In genomic region chr9:33473216-33473615, GRCh38 we compare ENCODE assay signal across 7 cellular contexts. TPM values are rescaled to one million over a fixed set of nuclear protein-coding genes. Genes with fewer than 3 reads are reported as not detected.
DNase-seq lines count a peak whose midpoint lies in the region; ATAC-seq lines count a peak whose summit lies in the region.

No MANE protein-coding gene starts in this region.

- peak; percentile 1 for ATAC-seq in HG03354 (IDR thresholded peaks at IDR 0.05; ENCODE audit: poor library complexity, severe bottlenecking, unreplicated experiment)
- no peak for ATAC-seq in activated naive CD4-positive, alpha-beta T cell treated with anti-CD3 and anti-CD28 coated beads, Interleukin-2, amount 50 U/mL, for 72 hours
- ATAC-seq in GM19351 (IDR thresholded peaks at IDR 0.05; ENCODE audit: unreplicated experiment) = no peak

- peak overlapping the region; percentile 90 to 98 for H3K27ac Mint-ChIP-seq in activated naive CD4-positive, alpha-beta T cell treated with anti-CD3 and anti-CD28 coated beads, Interleukin-2, amount 50 U/mL, for 72 hours

- DNase-seq in activated naive CD4-positive, alpha-beta T cell treated with anti-CD3 and anti-CD28 coated beads, Interleukin-2, amount 50 U/mL, for 72 hours (ENCODE audit: low spot score in 2 of 2) = peak in 1 of 2 donors; percentile 20
- DNase-seq in effector CD8-positive, alpha-beta T cell (lab: John Stamatoyannopoulos, UW) = no peak
- DNase-seq in NCI-H226 = no peak

- H3K27ac ChIP-seq in iPS-20b (ENCODE audit: low read length) (no peak overlapping the region), subcutaneous abdominal adipose tissue (ENCODE audit: low read depth, low read length) (peak overlapping the region; percentile 67)

- H3K27me3 ChIP-seq in iPS-20b (ENCODE audit: insufficient read depth, low read length) (no peaks in the 10 kb centered on the region), subcutaneous abdominal adipose tissue (ENCODE audit: control insufficient read depth in 5 of 5, insufficient read depth in 4 of 5, low read length in 5 of 5) (no peaks in the 10 kb centered on the region)

- H3K4me3 ChIP-seq in iPS-20b (ENCODE audit: low read length) = peak overlapping the region; percentile 95
- H3K4me3 ChIP-seq in subcutaneous abdominal adipose tissue (ENCODE audit: low read depth in 1 of 5, low read length in 5 of 5) = peak overlapping the region; percentile 86 to 98 (median 96)

- peaks cover 11 to 21% of the 10 kb centered on the region in 2 donors for H3K36me3 Mint-ChIP-seq in activated naive CD4-positive, alpha-beta T cell treated with anti-CD3 and anti-CD28 coated beads, Interleukin-2, amount 50 U/mL, for 72 hours

- H3K36me3 ChIP-seq in iPS-20b (ENCODE audit: insufficient read depth, low read depth, low read length) = peaks cover 42% of the 10 kb centered on the region
- peaks cover 5 to 38% (median 32%) of the 10 kb centered on the region in 5 donors for H3K36me3 ChIP-seq in subcutaneous abdominal adipose tissue (ENCODE audit: control insufficient read depth in 5 of 5, insufficient read depth in 5 of 5, low read length in 5 of 5)

- H3K4me1 ChIP-seq in iPS-20b (ENCODE audit: insufficient read depth, low read length) (peaks cover 2% of the 10 kb centered on the region; the same call in 1 of the 2 replicates), subcutaneous abdominal adipose tissue (ENCODE audit: control insufficient read depth in 5 of 5, insufficient read depth in 5 of 5, low read length in 5 of 5) (peaks cover 4 to 26% (median 23%) of the 10 kb centered on the region in 5 donors)

- H3K9ac ChIP-seq in iPS-20b (ENCODE audit: low read depth, low read length) = peak overlapping the region; percentile 92
- peak overlapping the region; percentile 71 to 94 (median 92) for H3K9ac ChIP-seq in subcutaneous abdominal adipose tissue (ENCODE audit: low read length in 5 of 5)

- H3K9me3 ChIP-seq in iPS-20b (ENCODE audit: insufficient read depth, low read depth, low read length) = no peaks in the 10 kb centered on the region
- no peaks in the 10 kb centered on the region for H3K9me3 ChIP-seq in subcutaneous abdominal adipose tissue (ENCODE audit: control insufficient read depth in 5 of 5, low read length in 5 of 5)

- no peaks in the 10 kb centered on the region for H3K9me3 Mint-ChIP-seq in activated naive CD4-positive, alpha-beta T cell treated with anti-CD3 and anti-CD28 coated beads, Interleukin-2, amount 50 U/mL, for 72 hours

RNA-seq across cellular contexts. Expression of gene NOL6, which starts 0.5 kb away (rescaled TPM):
- 10 to 100 TPM; 34.2 to 40.2 TPM for total RNA-seq in activated naive CD4-positive, alpha-beta T cell treated with anti-CD3 and anti-CD28 coated beads, Interleukin-2, amount 50 U/mL, for 72 hours

RNA-seq across cellular contexts. Expression of gene AQP3, which starts 25.8 kb away (rescaled TPM):
- 10 to 100 TPM in 1 of 2 donors, 1 to 10 TPM in 1; 3.8 to 36.8 TPM for total RNA-seq in activated naive CD4-positive, alpha-beta T cell treated with anti-CD3 and anti-CD28 coated beads, Interleukin-2, amount 50 U/mL, for 72 hours

RNA-seq across cellular contexts. Expression of gene ANKRD18B, which starts 50.8 kb away (rescaled TPM):
- total RNA-seq in activated naive CD4-positive, alpha-beta T cell treated with anti-CD3 and anti-CD28 coated beads, Interleukin-2, amount 50 U/mL, for 72 hours = 1 to 10 TPM in 1 of 2 donors, under 1 TPM in 1; 0.48 to 3.5 TPM
